ENCODE assay signal across 25 cellular contexts in the genomic region with DNA sequence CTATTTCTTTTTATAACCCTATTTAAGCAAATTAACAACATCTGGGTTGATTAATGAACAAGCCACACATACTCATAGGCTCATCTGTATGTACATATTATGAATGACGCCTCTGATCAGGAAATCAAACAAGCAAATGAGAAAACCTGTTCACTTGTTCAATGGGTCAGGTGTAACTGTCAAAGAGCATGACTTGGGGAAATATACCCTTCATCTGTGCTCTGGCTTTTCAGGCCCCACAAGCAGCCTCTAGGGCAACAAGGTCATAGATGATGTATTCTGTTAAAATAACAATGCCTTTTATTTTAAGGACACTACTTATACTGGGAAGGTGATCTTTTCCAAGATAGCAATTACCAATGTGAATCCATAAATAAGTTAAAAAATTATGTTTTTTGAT.
"Had no signal": no experiment of that assay in that cellular context is flagged by ENCODE, and none has a peak within 500 bp of the region (broad histone marks: within the 10 kb centered on the region; RNA-seq: fewer than 3 reads in every experiment).

No MANE protein-coding gene starts in this region.

- H3K4me1 ChIP-seq: breast epithelium, stomach had no signal

- H3K27me3 ChIP-seq: breast epithelium, esophagus squamous epithelium, stomach, tibial nerve had no signal

- H3K27ac ChIP-seq: lower lobe of right lung, VCaP had no signal

- H3K9me3 ChIP-seq: breast epithelium, esophagus squamous epithelium, lower lobe of right lung, stomach had no signal

- ATAC-seq: left lobe of liver; lower lobe of right lung; natural killer cell; stimulated activated naive B cell treated with anti-CD40 and anti-IgM and Interleukin-4, amounts not matched to agents 10 μg/mL and 1 μg/mL and 100 μg/mL, for 72 hours had no signal

- H3K4me3 ChIP-seq: breast epithelium, esophagus squamous epithelium, lower lobe of right lung, stomach, tibial nerve had no signal

- H3K36me3 ChIP-seq: breast epithelium, esophagus squamous epithelium, lower lobe of right lung, stomach, tibial nerve had no signal

- DNase-seq: activated CD4-positive, alpha-beta T cell treated with anti-CD3 and anti-CD28 coated beads for 48 hours; activated CD4-positive, alpha-beta T cell treated with anti-CD3 and anti-CD28 coated beads, Interleukin-2, amount 50 U/mL, for 48 hours; activated CD8-positive, alpha-beta memory T cell treated with anti-CD3 and anti-CD28 coated beads for 24 hours; activated effector memory CD4-positive, alpha-beta T cell treated with Interleukin-2 at 50 U/mL for 16 hours; activated naive CD4-positive, alpha-beta T cell treated with Interleukin-2 at 50 U/mL for 16 hours; activated naive CD8-positive, alpha-beta T cell treated with anti-CD3 and anti-CD28 coated beads for 36 hours; central memory CD4-positive, alpha-beta T cell; dermis blood vessel endothelial cell; effector CD4-positive, alpha-beta T cell; esophagus squamous epithelium; foreskin melanocyte; kidney glomerular epithelial cell; lower lobe of right lung; mesendoderm; natural killer cell; posterior cingulate gyrus; stimulated activated CD4-positive, alpha-beta T cell treated with anti-CD3 and anti-CD28 coated beads, Interleukin-15, amount 100 ng/mL, for 24 hours; stimulated activated CD4-positive, alpha-beta T cell treated with anti-CD3 and anti-CD28 coated beads, Interleukin-2, amount 100 ng/mL, for 24 hours; stimulated activated naive B cell treated with anti-CD40 and anti-IgM and Interleukin-4, amounts not matched to agents 10 μg/mL and 1 μg/mL and 100 μg/mL, for 72 hours; stomach; T-helper 9 cell had no signal
